ENCODE assay signal across 14 cellular contexts in genomic region chr9:107738789-107739188, GRCh38.
DNase-seq lines count a peak whose midpoint lies in the region; ATAC-seq and TF ChIP-seq lines count a peak whose summit lies in the region.
"Had no signal": no experiment of that assay in that cellular context is flagged by ENCODE, and none has a peak within 500 bp of the region (broad histone marks: within the 10 kb centered on the region; RNA-seq: fewer than 3 reads in every experiment).

No MANE protein-coding gene starts in this region.

- H3K27ac ChIP-seq in colonic mucosa (peak overlapping the region; percentile 18), muscle layer of duodenum (ENCODE audit: low read length) (peak overlapping the region; percentile 48), uterus (peak overlapping the region; percentile 82 to 91)

- intact Hi-C loops in colonic mucosa (cut with DNase I) (no loop called here), uterus (cut with DNase I; ENCODE audit: low total_unique reads) (loop anchor here (10.0 kb wide), 1 partner anchor 254 kb away; the partner anchor contains the start of gene KLF4)

- H3K4me3 Mint-ChIP-seq in effector memory CD8-positive, alpha-beta T cell: no peak overlapping the region
- H3K4me3 Mint-ChIP-seq in activated T-cell treated with anti-CD3 and anti-CD28 coated beads, Interleukin-2, amount 50 U/mL, for 72 hours: no peak overlapping the region
- H3K4me3 Mint-ChIP-seq: GM23338 had no signal

- H3K36me3 ChIP-seq in colonic mucosa (no peaks in the 10 kb centered on the region), muscle layer of duodenum (ENCODE audit: control insufficient read depth in 1 of 2, insufficient read depth in 2 of 2, low read length in 2 of 2) (no peaks in the 10 kb centered on the region), uterus (no peaks in the 10 kb centered on the region)

- TF ChIP-seq CTCF in colonic mucosa (IDR thresholded peaks at IDR 0.05): no peak
- no peak for TF ChIP-seq CTCF in uterus (IDR thresholded peaks at IDR 0.05)

- H3K9me3 Mint-ChIP-seq in effector memory CD8-positive, alpha-beta T cell: peaks cover 0 to 2% of the 10 kb centered on the region in 2 donors
- H3K9me3 Mint-ChIP-seq in activated T-cell treated with anti-CD3 and anti-CD28 coated beads, Interleukin-2, amount 50 U/mL, for 72 hours: peaks cover 0 to 1% of the 10 kb centered on the region in 2 donors
- H3K9me3 Mint-ChIP-seq: GM23338 had no signal

- DNase-seq in SKM-1 treated with dmso at 0.1 percent for 144 hours (lab: John Stamatoyannopoulos, UW; ENCODE audit: unreplicated experiment): peak; percentile 2
- DNase-seq in SKM-1 (lab: John Stamatoyannopoulos, UW; ENCODE audit: unreplicated experiment): no peak
- no peak for DNase-seq in colonic mucosa
- DNase-seq in uterus: peak in 1 of 2 donors; percentile 29
- DNase-seq in effector memory CD8-positive, alpha-beta T cell: no peak
- DNase-seq in activated T-cell treated with anti-CD3 and anti-CD28 coated beads, Interleukin-2, amount 50 U/mL, for 72 hours: no peak
- DNase-seq: ACHN; activated CD8-positive, alpha-beta memory T cell treated with anti-CD3 and anti-CD28 coated beads for 24 hours; MM.1S; NCI-H524 treated with DMSO at 0.1 percent for 48 hours had no signal

- no peaks in the 10 kb centered on the region for H3K27me3 Mint-ChIP-seq in effector memory CD8-positive, alpha-beta T cell
- H3K27me3 Mint-ChIP-seq in activated T-cell treated with anti-CD3 and anti-CD28 coated beads, Interleukin-2, amount 50 U/mL, for 72 hours (ENCODE audit: low read depth): no peaks in the 10 kb centered on the region

- no peak for TF ChIP-seq POLR2A in uterus (IDR thresholded peaks at IDR 0.05)

- H3K4me1 ChIP-seq in colonic mucosa: no peaks in the 10 kb centered on the region
- peaks cover 5 to 16% of the 10 kb centered on the region in 2 donors for H3K4me1 ChIP-seq in muscle layer of duodenum (ENCODE audit: control insufficient read depth in 1 of 2, insufficient read depth in 2 of 2, low read length in 2 of 2)
- peaks cover 5 to 14% of the 10 kb centered on the region in 2 donors for H3K4me1 ChIP-seq in uterus

- no peaks in the 10 kb centered on the region for H3K27me3 ChIP-seq in colonic mucosa
- no peaks in the 10 kb centered on the region for H3K27me3 ChIP-seq in muscle layer of duodenum (ENCODE audit: low read depth, low read length)
- no peaks in the 10 kb centered on the region for H3K27me3 ChIP-seq in uterus

- H3K4me1 Mint-ChIP-seq in effector memory CD8-positive, alpha-beta T cell (ENCODE audit: low read depth in 2 of 2): no peaks in the 10 kb centered on the region
- no peaks in the 10 kb centered on the region for H3K4me1 Mint-ChIP-seq in activated T-cell treated with anti-CD3 and anti-CD28 coated beads, Interleukin-2, amount 50 U/mL, for 72 hours (ENCODE audit: low read depth)
- H3K4me1 Mint-ChIP-seq: GM23338 had no signal

- no peak overlapping the region for H3K27ac Mint-ChIP-seq in effector memory CD8-positive, alpha-beta T cell
- no peak overlapping the region for H3K27ac Mint-ChIP-seq in activated T-cell treated with anti-CD3 and anti-CD28 coated beads, Interleukin-2, amount 50 U/mL, for 72 hours

- peak overlapping the region; percentile 36 to 66 for H3K9ac ChIP-seq in colonic mucosa (ENCODE audit: low read depth in 2 of 2, low read length in 2 of 2)

- no peak overlapping the region for H3K4me3 ChIP-seq in colonic mucosa
- H3K4me3 ChIP-seq in muscle layer of duodenum (ENCODE audit: low read depth in 1 of 2, low read length in 2 of 2): no peak overlapping the region
- H3K4me3 ChIP-seq in uterus: no peak overlapping the region
- H3K4me3 ChIP-seq: GM23338, lung had no signal

- no peak for ATAC-seq in HG02763 (IDR thresholded peaks at IDR 0.05; ENCODE audit: unreplicated experiment)
- no peak for ATAC-seq in effector memory CD8-positive, alpha-beta T cell (replicated peaks)
- ATAC-seq in activated T-cell treated with anti-CD3 and anti-CD28 coated beads, Interleukin-2, amount 50 U/mL, for 72 hours (replicated peaks in 1 of 2): no peak
- ATAC-seq: GM23338 had no signal

- H3K9me3 ChIP-seq in colonic mucosa (no peaks in the 10 kb centered on the region), muscle layer of duodenum (ENCODE audit: control insufficient read depth in 1 of 2, low read length in 2 of 2) (no peaks in the 10 kb centered on the region), uterus (no peaks in the 10 kb centered on the region)

- no peaks in the 10 kb centered on the region for H3K36me3 Mint-ChIP-seq in effector memory CD8-positive, alpha-beta T cell (ENCODE audit: insufficient read depth)
- no peaks in the 10 kb centered on the region for H3K36me3 Mint-ChIP-seq in activated T-cell treated with anti-CD3 and anti-CD28 coated beads, Interleukin-2, amount 50 U/mL, for 72 hours (ENCODE audit: insufficient read depth in 2 of 2)

Comparison
In these comparisons a context has a peak if more than half of its experiments do, and no peak if none do; other contexts are left out.
1. H3K27ac ChIP-seq: peak in every context shown above with its lines; median percentile 86 in uterus; 48 in muscle layer of duodenum; 18 in colonic mucosa.